Comparison of ENCODE assay signal across 35 cellular contexts in genomic region chr11:97641988-97642387, GRCh38.
DNase-seq lines count a peak whose midpoint lies in the region; ATAC-seq, FAIRE-seq and TF ChIP-seq lines count a peak whose summit lies in the region.
"Had no signal": no experiment of that assay in that cellular context is flagged by ENCODE, and none has a peak within 500 bp of the region (broad histone marks: within the 10 kb centered on the region; RNA-seq: fewer than 3 reads in every experiment).

No MANE protein-coding gene starts in this region.

- H4K20me1 ChIP-seq in K562 (replicated peaks; ENCODE audit: control insufficient read depth, insufficient read depth, low read length): no peaks in the 10 kb centered on the region
- H4K20me1 ChIP-seq: BLaER1; BLaER1 treated with 17β-estradiol and CSF1 and Interleukin-3, amounts not matched to agents 10 nM and 100 nM had no signal

- TF ChIP-seq RAD21 in K562 (CRISPR knock-in tag; conservative IDR thresholded peaks at IDR 0.05 in 1 of 2, IDR thresholded peaks at IDR 0.05 in 1 of 2): no peak

- no peak overlapping the region for H3K27ac Mint-ChIP-seq in endodermal cell
- H3K27ac Mint-ChIP-seq in stimulated activated effector memory CD8-positive, alpha-beta T cell treated with anti-CD3 and anti-CD28 coated beads, Interleukin-12 subunit alpha, Interleukin-12 subunit beta, amount 100 ng/mL, for 72 hours: no peak overlapping the region
- H3K27ac Mint-ChIP-seq: B cell; CD14-positive monocyte; CD4-positive, alpha-beta memory T cell; CD4-positive, alpha-beta T cell; CD4-positive, CD25-positive, alpha-beta regulatory T cell; CD8-positive, alpha-beta memory T cell; CD8-positive, alpha-beta T cell had no signal

- H2AFZ ChIP-seq in K562 (ENCODE audit: low read depth, low read length): no peak overlapping the region

- peaks cover 15% of the 10 kb centered on the region for H3K4me1 Mint-ChIP-seq in endodermal cell
- H3K4me1 Mint-ChIP-seq in stimulated activated effector memory CD8-positive, alpha-beta T cell treated with anti-CD3 and anti-CD28 coated beads, Interleukin-12 subunit alpha, Interleukin-12 subunit beta, amount 100 ng/mL, for 72 hours: no peaks in the 10 kb centered on the region
- H3K4me1 Mint-ChIP-seq: B cell; CD14-positive monocyte; CD4-positive, alpha-beta memory T cell; CD4-positive, CD25-positive, alpha-beta regulatory T cell; CD8-positive, alpha-beta memory T cell had no signal

- DNase-seq in K562 (ENCODE audit: extremely low read depth in 1 of 4, low spot score in 3 of 4): no peak
- DNase-seq in endodermal cell: no peak
- no peak for DNase-seq in frontal cortex (ENCODE audit: low spot score in 2 of 2)
- no peak for DNase-seq in NCI-H510A (lab: John Stamatoyannopoulos, UW)
- no peak for DNase-seq in ACHN
- DNase-seq in RWPE1 (ENCODE audit: low spot score): no peak
- no peak for DNase-seq in stimulated activated effector memory CD8-positive, alpha-beta T cell treated with anti-CD3 and anti-CD28 coated beads, Interleukin-12 subunit alpha, Interleukin-12 subunit beta, amount 100 ng/mL, for 72 hours (ENCODE audit: low spot score in 2 of 2)
- DNase-seq: 8988T; AML-193; BE2C; C1 segment of cervical spinal cord; Caco-2; Calu3; CD4-positive, alpha-beta memory T cell; CD4-positive, alpha-beta T cell; CD4-positive, CD25-positive, alpha-beta regulatory T cell; CD8-positive, alpha-beta memory T cell; CD8-positive, alpha-beta T cell; COR-L47; DMS 273 treated with DMSO at 0.1 percent for 48 hours; DMS153; DMS53; DMS79; DMS79 treated with DMSO at 0.1 percent for 48 hours; DND-41; EL had no signal

- no peak for ATAC-seq in K562
- ATAC-seq in stimulated activated effector memory CD8-positive, alpha-beta T cell treated with anti-CD3 and anti-CD28 coated beads, Interleukin-12 subunit alpha, Interleukin-12 subunit beta, amount 100 ng/mL, for 72 hours: no peak
- ATAC-seq: A549; CD8-positive, alpha-beta T cell had no signal

- H3K4me3 ChIP-seq in K562 (no peak overlapping the region), endodermal cell (ENCODE audit: low read length) (peak overlapping the region; percentile 65)
- H3K4me3 ChIP-seq: A549; BLaER1; BLaER1 treated with 17β-estradiol and CSF1 and Interleukin-3, amounts not matched to agents 10 nM and 100 nM had no signal

- no peaks in the 10 kb centered on the region for H3K79me2 ChIP-seq in K562 (ENCODE audit: control insufficient read depth, insufficient read depth, low read length)

- H3K4me1 ChIP-seq in K562 (replicated peaks in 1 of 2; ENCODE audit: control insufficient read depth in 2 of 2, insufficient read depth in 2 of 2, low read length in 2 of 2): no peaks in the 10 kb centered on the region
- H3K4me1 ChIP-seq in endodermal cell (ENCODE audit: control insufficient read depth, insufficient read depth, low read length): no peaks in the 10 kb centered on the region
- H3K4me1 ChIP-seq: A549; BE2C; BLaER1; BLaER1 treated with 17β-estradiol and CSF1 and Interleukin-3, amounts not matched to agents 10 nM and 100 nM; Caco-2 had no signal

- H3K27me3 ChIP-seq in K562 (ENCODE audit: control insufficient read depth in 2 of 2, insufficient read depth in 2 of 2, low read length in 2 of 2) (no peaks in the 10 kb centered on the region), endodermal cell (ENCODE audit: control insufficient read depth, insufficient read depth, low read length, poor library complexity, severe bottlenecking) (no peaks in the 10 kb centered on the region)
- H3K27me3 ChIP-seq: BE2C; BLaER1; BLaER1 treated with 17β-estradiol and CSF1 and Interleukin-3, amounts not matched to agents 10 nM and 100 nM had no signal

- TF ChIP-seq CTCF in K562 (IDR thresholded peaks at IDR 0.05 in 2 of 3, conservative IDR thresholded peaks at IDR 0.05 in 1 of 3; ENCODE audit: insufficient read depth in 2 of 3, low read depth in 1 of 3, low read length in 3 of 3) (no peak), endodermal cell (conservative IDR thresholded peaks at IDR 0.05) (no peak), RWPE1 (conservative IDR thresholded peaks at IDR 0.05; ENCODE audit: low read depth) (no peak)

- peaks cover 41% of the 10 kb centered on the region for H3K36me3 Mint-ChIP-seq in endodermal cell (ENCODE audit: low read depth)
- H3K36me3 Mint-ChIP-seq in stimulated activated effector memory CD8-positive, alpha-beta T cell treated with anti-CD3 and anti-CD28 coated beads, Interleukin-12 subunit alpha, Interleukin-12 subunit beta, amount 100 ng/mL, for 72 hours: no peaks in the 10 kb centered on the region
- H3K36me3 Mint-ChIP-seq: CD14-positive monocyte; CD4-positive, alpha-beta memory T cell; CD4-positive, CD25-positive, alpha-beta regulatory T cell; CD8-positive, alpha-beta memory T cell; CD8-positive, alpha-beta T cell had no signal

- BruUV-seq in K562 (replicated peaks; lab: Mats Ljungman, UMichigan): no TSS peak

- no peaks in the 10 kb centered on the region for H3K9me1 ChIP-seq in K562 (ENCODE audit: control insufficient read depth, insufficient read depth, low read length)

- H3K4me3 Mint-ChIP-seq in endodermal cell: no peak overlapping the region
- H3K4me3 Mint-ChIP-seq in stimulated activated effector memory CD8-positive, alpha-beta T cell treated with anti-CD3 and anti-CD28 coated beads, Interleukin-12 subunit alpha, Interleukin-12 subunit beta, amount 100 ng/mL, for 72 hours: no peak overlapping the region
- H3K4me3 Mint-ChIP-seq: B cell; CD14-positive monocyte; CD4-positive, alpha-beta memory T cell; CD4-positive, alpha-beta T cell; CD4-positive, CD25-positive, alpha-beta regulatory T cell; CD8-positive, alpha-beta memory T cell; CD8-positive, alpha-beta T cell had no signal

- CTCF ChIA-PET in K562 (lab: Yijun Ruan, JAX; ENCODE audit: low intra/inter-chr PET ratio): no interaction called here
- CTCF ChIA-PET in RWPE1 (lab: Yijun Ruan, JAX): no interaction called here

- H3K27me3 Mint-ChIP-seq in endodermal cell (ENCODE audit: insufficient read depth): no peaks in the 10 kb centered on the region
- H3K27me3 Mint-ChIP-seq: B cell; CD4-positive, alpha-beta memory T cell; CD4-positive, alpha-beta T cell; CD4-positive, CD25-positive, alpha-beta regulatory T cell; CD8-positive, alpha-beta memory T cell had no signal

- no peak for FAIRE-seq in K562 (lab: Jason Lieb, UNC)
- FAIRE-seq in colon (lab: Jason Lieb, UNC): peak; percentile 5
- FAIRE-seq in frontal cortex (lab: Jason Lieb, UNC): peak; percentile 6
- FAIRE-seq: A549, D721Med had no signal

- H3K9me3 Mint-ChIP-seq in endodermal cell: peaks cover 50% of the 10 kb centered on the region
- H3K9me3 Mint-ChIP-seq in stimulated activated effector memory CD8-positive, alpha-beta T cell treated with anti-CD3 and anti-CD28 coated beads, Interleukin-12 subunit alpha, Interleukin-12 subunit beta, amount 100 ng/mL, for 72 hours: peaks cover 12% of the 10 kb centered on the region

- H3K9ac ChIP-seq in K562 (ENCODE audit: insufficient read depth in 1 of 2, low read depth in 2 of 2, low read length in 2 of 2) (no peak overlapping the region), endodermal cell (ENCODE audit: extremely low read depth, low read length, poor library complexity, severe bottlenecking) (no peak overlapping the region)
- H3K9ac ChIP-seq: BLaER1; BLaER1 treated with 17β-estradiol and CSF1 and Interleukin-3, amounts not matched to agents 10 nM and 100 nM had no signal

- TF ChIP-seq POLR2A in K562 (conservative IDR thresholded peaks at IDR 0.05): no peak

- H3K27ac ChIP-seq in K562 (ENCODE audit: extremely low read depth, low read depth, low read length): no peak overlapping the region
- no peak overlapping the region for H3K27ac ChIP-seq in endodermal cell (ENCODE audit: low read depth, low read length)
- H3K27ac ChIP-seq in RWPE1: no peak overlapping the region
- H3K27ac ChIP-seq: 22Rv1; A549; BLaER1; BLaER1 treated with 17β-estradiol and CSF1 and Interleukin-3, amounts not matched to agents 10 nM and 100 nM; C4-2B had no signal

- in situ Hi-C loops in K562 (cut with MboI): no loop called here
- in situ Hi-C loops in ACHN (cut with HindIII; ENCODE audit: low pct_ligation_motif_present, low pct_unique_long_range_greater_than_20kb, low sequenced_read_pairs): no loop called here

- intact Hi-C loops in K562 (cut with micrococcal nuclease): no loop called here

- no peak for TF ChIP-seq EP300 in K562 (IDR thresholded peaks at IDR 0.05; ENCODE audit: low read length)

- H3K36me3 ChIP-seq in K562 (ENCODE audit: control insufficient read depth, insufficient read depth, low read length) (no peaks in the 10 kb centered on the region), endodermal cell (ENCODE audit: control insufficient read depth, insufficient read depth, low read length) (no peaks in the 10 kb centered on the region)
- H3K36me3 ChIP-seq: BE2C; BLaER1; BLaER1 treated with 17β-estradiol and CSF1 and Interleukin-3, amounts not matched to agents 10 nM and 100 nM had no signal

- no peak overlapping the region for H3K4me2 ChIP-seq in K562 (ENCODE audit: insufficient read depth, low read length)
- H3K4me2 ChIP-seq: A549; BLaER1; BLaER1 treated with 17β-estradiol and CSF1 and Interleukin-3, amounts not matched to agents 10 nM and 100 nM had no signal

- H3K9me3 ChIP-seq in K562 (replicated peaks; ENCODE audit: control insufficient read depth, insufficient read depth, low read depth, low read length) (no peaks in the 10 kb centered on the region), endodermal cell (ENCODE audit: control insufficient read depth, low read length) (peaks cover 62% of the 10 kb centered on the region)
- H3K9me3 ChIP-seq: A549; BE2C; BLaER1; BLaER1 treated with 17β-estradiol and CSF1 and Interleukin-3, amounts not matched to agents 10 nM and 100 nM; Caco-2 had no signal

- POLR2A ChIA-PET in K562 (lab: Yijun Ruan, JAX): no interaction called here
- POLR2A ChIA-PET in RWPE1 (lab: Yijun Ruan, JAX; ENCODE audit: low non-redundant PET): no interaction called here

TF ChIP-seq in K562, 482 proteins besides CTCF, POLR2A, EP300 and RAD21 (continues in another document):
- TF ChIP-seq STAT6 (CRISPR knock-in tag; IDR thresholded peaks at IDR 0.05): no peak
